Comparison of ENCODE assay signal across 19 cellular contexts in genomic region chr18:35162995-35163394, GRCh38.
"Had no signal": no experiment of that assay in that cellular context is flagged by ENCODE, and none has a peak within 500 bp of the region (broad histone marks: within the 10 kb centered on the region; RNA-seq: fewer than 3 reads in every experiment).

No MANE protein-coding gene starts in this region.

- FAIRE-seq: keratinocyte had no signal

- H3K4me3 ChIP-seq: body of pancreas, prostate gland, thoracic aorta, uterus had no signal

- H3K36me3 ChIP-seq: prostate gland, thoracic aorta, uterus had no signal

- H3K4me1 ChIP-seq: prostate gland, uterus had no signal

- H3K27ac ChIP-seq: body of pancreas, prostate gland, thoracic aorta, uterus had no signal

- ATAC-seq: activated CD8-positive, alpha-beta T cell treated with anti-CD3 and anti-CD28 coated beads for 36 hours; activated T-cell treated with anti-CD3 and anti-CD28 coated beads, Interleukin-2, amount 50 U/mL, for 4 hours; body of pancreas; effector memory CD8-positive, alpha-beta T cell; natural killer cell treated with Interleukin-12 subunit alpha and Interleukin-12 subunit beta and Interleukin-15 and Interleukin-18, amount 100 ng/mL, for 72 hours; stimulated activated effector memory CD8-positive, alpha-beta T cell treated with anti-CD3 and anti-CD28 coated beads, Interleukin-12 subunit alpha, Interleukin-12 subunit beta, amount 100 ng/mL, for 72 hours; WTC11 had no signal

- DNase-seq: activated CD4-positive, alpha-beta T cell treated with anti-CD3 and anti-CD28 coated beads for 48 hours; activated CD8-positive, alpha-beta T cell treated with anti-CD3 and anti-CD28 coated beads for 36 hours; activated effector memory CD4-positive, alpha-beta T cell treated with anti-CD3 and anti-CD28 coated beads, Interleukin-2, amount 50 U/mL, for 16 hours; activated T-cell treated with anti-CD3 and anti-CD28 coated beads, Interleukin-2, amount 50 U/mL, for 4 hours; body of pancreas; central memory CD4-positive, alpha-beta T cell; effector memory CD8-positive, alpha-beta T cell; erythroblast; left ventricle myocardium superior; occipital lobe; stimulated activated CD4-positive, alpha-beta T cell treated with anti-CD3 and anti-CD28 coated beads, Interleukin-12 subunit alpha, Interleukin-12 subunit beta, amount 100 ng/mL, for 4 hours; T-helper 2 cell; uterus had no signal

- H3K9me3 ChIP-seq: body of pancreas, prostate gland, thoracic aorta, uterus had no signal

- H3K27me3 ChIP-seq: body of pancreas, uterus had no signal
